ENCODE assay signal across 22 cellular contexts in the genomic region with DNA sequence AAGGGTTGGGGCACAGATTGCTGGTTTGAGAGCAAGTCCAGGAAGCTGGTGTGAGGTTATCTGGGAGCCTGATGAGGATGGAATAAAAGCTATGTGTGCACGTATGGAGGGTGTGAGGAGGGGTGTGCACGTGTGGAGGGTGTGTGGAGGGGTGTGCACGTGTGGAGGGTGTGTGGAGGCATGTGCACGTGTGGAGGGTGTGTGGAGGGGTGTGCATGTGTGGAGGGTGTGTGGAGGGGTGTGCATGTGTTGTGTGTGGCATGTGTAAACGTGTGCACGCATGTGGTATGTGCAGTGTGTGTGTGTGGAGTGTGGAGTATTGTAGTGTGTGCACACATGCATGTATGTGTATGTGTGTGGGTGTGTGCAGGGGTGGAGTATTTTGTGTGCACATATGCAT. TPM values are rescaled to one million over a fixed set of nuclear protein-coding genes. Genes with fewer than 3 reads are reported as not detected.
DNase-seq lines count a peak whose midpoint lies in the region; ATAC-seq, FAIRE-seq and TF ChIP-seq lines count a peak whose summit lies in the region.
"Had no signal": no experiment of that assay in that cellular context is flagged by ENCODE, and none has a peak within 500 bp of the region (broad histone marks: within the 10 kb centered on the region; RNA-seq: fewer than 3 reads in every experiment).

No MANE protein-coding gene starts in this region.

- H3K27ac ChIP-seq in HepG2 (ENCODE audit: extremely low read length, insufficient read depth, low read length), result no peak overlapping the region
- H3K27ac ChIP-seq in right lobe of liver, result no peak overlapping the region
- no peak overlapping the region for H3K27ac ChIP-seq in neural progenitor cell
- no peak overlapping the region for H3K27ac ChIP-seq in trophoblast cell (ENCODE audit: low read depth, low read length)
- H3K27ac ChIP-seq in coronary artery, result no peak overlapping the region
- no peak overlapping the region for H3K27ac ChIP-seq in PC-3 (ENCODE audit: low read length)
- H3K27ac ChIP-seq: C4-2B, GM23248 had no signal

- no peak overlapping the region for H3K4ac ChIP-seq in trophoblast cell (ENCODE audit: low read depth, low read length)

- H3K4me3 ChIP-seq in HepG2 (replicated peaks in 1 of 3; ENCODE audit: insufficient read depth in 1 of 3, low read depth in 2 of 3, low read length in 3 of 3) (no peak overlapping the region), right lobe of liver (no peak overlapping the region), neural progenitor cell (no peak overlapping the region), trophoblast cell (ENCODE audit: low read depth, low read length) (peak overlapping the region; percentile 61), coronary artery (no peak overlapping the region), PC-3 (ENCODE audit: low read length) (no peak overlapping the region)
- H3K4me3 ChIP-seq: GM23248 had no signal

- H3F3A ChIP-seq in neural progenitor cell (ENCODE audit: low read depth) (no peaks in the 10 kb centered on the region), PC-3 (ENCODE audit: low read length, unreplicated experiment) (no peaks in the 10 kb centered on the region)

- under 1% methylated on average over 6 of the region's 6 CpGs for WGBS in HepG2 (ENCODE audit: low lambda C conversion rate)
- WGBS in right lobe of liver (ENCODE audit: insufficient coverage, low coverage, low lambda C conversion rate, missing lambda C conversion rate), result 33% methylated on average over 6 of the region's 6 CpGs
- no CpG with 5 or more reads among the region's 6 CpGs for WGBS in trophoblast cell (ENCODE audit: extremely low coverage, insufficient coverage, insufficient read length)

- no peak overlapping the region for H3K9ac ChIP-seq in HepG2 (ENCODE audit: insufficient read depth, low read depth, low read length)
- H3K9ac ChIP-seq in neural progenitor cell, result no peak overlapping the region
- H3K9ac ChIP-seq in trophoblast cell (ENCODE audit: low read length), result no peak overlapping the region
- no peak overlapping the region for H3K9ac ChIP-seq in PC-3 (ENCODE audit: low read length)
- H3K9ac ChIP-seq: GM23248 had no signal

- no peaks in the 10 kb centered on the region for H3K9me3 ChIP-seq in HepG2 (ENCODE audit: low read length)
- H3K9me3 ChIP-seq in right lobe of liver, result no peaks in the 10 kb centered on the region
- no peaks in the 10 kb centered on the region for H3K9me3 ChIP-seq in neural progenitor cell (ENCODE audit: low read depth)
- peaks cover 4% of the 10 kb centered on the region for H3K9me3 ChIP-seq in trophoblast cell (ENCODE audit: insufficient read depth, low read depth, low read length)
- no peaks in the 10 kb centered on the region for H3K9me3 ChIP-seq in PC-3 (ENCODE audit: low read length)
- H3K9me3 ChIP-seq: Caco-2 had no signal

- in situ Hi-C loops in HepG2 (cut with HindIII; ENCODE audit: extremely low pct_ligation_motif_present, low pct_unique_long_range_greater_than_20kb), result no loop called here

- H3K36me3 Mint-ChIP-seq in brain, result no peaks in the 10 kb centered on the region
- no peaks in the 10 kb centered on the region for H3K36me3 Mint-ChIP-seq in neural progenitor cell
- H3K36me3 Mint-ChIP-seq in activated T-cell treated with anti-CD3 and anti-CD28 coated beads, Interleukin-2, amount 50 U/mL, for 4 hours (ENCODE audit: insufficient read depth), result no peaks in the 10 kb centered on the region
- H3K36me3 Mint-ChIP-seq: CD4-positive, CD25-positive, alpha-beta regulatory T cell; CD8-positive, alpha-beta T cell had no signal

- no peak overlapping the region for H4K12ac ChIP-seq in trophoblast cell (ENCODE audit: low read depth, low read length)

- BruUV-seq in HepG2 (replicated peaks; lab: Mats Ljungman, UMichigan) (no TSS peak), PC-3 (replicated peaks; lab: Mats Ljungman, UMichigan) (no TSS peak)

- H3K4me1 ChIP-seq in HepG2 (ENCODE audit: insufficient read depth, low read length) (no peaks in the 10 kb centered on the region), right lobe of liver (no peaks in the 10 kb centered on the region), neural progenitor cell (peaks cover 5% of the 10 kb centered on the region), trophoblast cell (ENCODE audit: control insufficient read depth in 1 of 2, insufficient read depth in 2 of 2, low read length in 2 of 2) (no peaks in the 10 kb centered on the region), PC-3 (ENCODE audit: insufficient read depth, low read length) (no peaks in the 10 kb centered on the region)
- H3K4me1 ChIP-seq: Caco-2 had no signal

- H4K20me1 ChIP-seq in HepG2 (ENCODE audit: insufficient read depth, low read length) (no peaks in the 10 kb centered on the region; the same call in 1 of the 2 replicates), neural progenitor cell (ENCODE audit: low read depth) (no peaks in the 10 kb centered on the region), PC-3 (ENCODE audit: low read length) (no peaks in the 10 kb centered on the region)

- H3K4me2 ChIP-seq in HepG2 (ENCODE audit: low read depth, low read length), result no peak overlapping the region
- H3K4me2 ChIP-seq in neural progenitor cell, result no peak overlapping the region
- no peak overlapping the region for H3K4me2 ChIP-seq in trophoblast cell (ENCODE audit: low read length)
- no peak overlapping the region for H3K4me2 ChIP-seq in PC-3 (ENCODE audit: low read length)

- H3K9me3 Mint-ChIP-seq in brain (peaks cover 0 to 10% (median 0%) of the 10 kb centered on the region in 5 experiments), neural progenitor cell (no peaks in the 10 kb centered on the region)
- no peaks in the 10 kb centered on the region for H3K9me3 Mint-ChIP-seq in activated T-cell treated with anti-CD3 and anti-CD28 coated beads, Interleukin-2, amount 50 U/mL, for 4 hours
- H3K9me3 Mint-ChIP-seq: CD4-positive, CD25-positive, alpha-beta regulatory T cell; CD8-positive, alpha-beta T cell; H9 had no signal

- TF ChIP-seq CTCF in HepG2 (CRISPR knock-in tag; IDR thresholded peaks at IDR 0.05) (no peak), right lobe of liver (IDR thresholded peaks at IDR 0.05) (no peak), brain (conservative IDR thresholded peaks at IDR 0.05) (no peak), neural progenitor cell (IDR thresholded peaks at IDR 0.05) (no peak), coronary artery (IDR thresholded peaks at IDR 0.05) (no peak), PC-3 (conservative IDR thresholded peaks at IDR 0.05; ENCODE audit: low read depth, low read length) (no peak)

- H3K23ac ChIP-seq in trophoblast cell (ENCODE audit: low read length), result peak overlapping the region; percentile 2

- H2AK5ac ChIP-seq in trophoblast cell (ENCODE audit: low read length), result no peak overlapping the region

- intact Hi-C loops in HepG2 (cut with micrococcal nuclease; ENCODE audit: unreplicated experiment) (no loop called here), right lobe of liver (cut with DNase I) (no loop called here), PC-3 (cut with micrococcal nuclease) (no loop called here)

- POLR2A ChIA-PET in HepG2 (lab: Yijun Ruan, JAX), result no interaction called here
- POLR2A ChIA-PET in PC-3 (lab: Charles Lee; ENCODE audit: unreplicated experiment), result no interaction called here

- TF ChIP-seq POLR2A in HepG2 (IDR thresholded peaks at IDR 0.05; ENCODE audit: insufficient read depth in 1 of 2, low read depth in 2 of 2, low read length in 2 of 2), result no peak
- TF ChIP-seq POLR2A in right lobe of liver (IDR thresholded peaks at IDR 0.05), result no peak

- H2BK5ac ChIP-seq in trophoblast cell (ENCODE audit: low read depth, low read length, poor library complexity), result no peak overlapping the region

- peak overlapping the region in 3 of 5 experiments; percentile 4 to 42 (median 21) for H3K27ac Mint-ChIP-seq in brain
- H3K27ac Mint-ChIP-seq in neural progenitor cell, result no peak overlapping the region
- H3K27ac Mint-ChIP-seq: CD4-positive, CD25-positive, alpha-beta regulatory T cell; CD8-positive, alpha-beta T cell; HFFc6 had no signal

- H3K4me3 Mint-ChIP-seq in brain (peak overlapping the region in 1 of 5 experiments; percentile 32), neural progenitor cell (peak overlapping the region; percentile 3)
- H3K4me3 Mint-ChIP-seq in activated T-cell treated with anti-CD3 and anti-CD28 coated beads, Interleukin-2, amount 50 U/mL, for 4 hours, result no peak overlapping the region
- H3K4me3 Mint-ChIP-seq: CD4-positive, CD25-positive, alpha-beta regulatory T cell; CD8-positive, alpha-beta T cell; H9; HFFc6 had no signal

- H2BK12ac ChIP-seq in trophoblast cell (ENCODE audit: low read length), result no peak overlapping the region

- H3K27me3 Mint-ChIP-seq in brain, result peaks cover 17% of the 10 kb centered on the region
- H3K27me3 Mint-ChIP-seq in neural progenitor cell (ENCODE audit: insufficient read depth, low read depth), result peaks cover 15% of the 10 kb centered on the region
- H3K27me3 Mint-ChIP-seq in activated T-cell treated with anti-CD3 and anti-CD28 coated beads, Interleukin-2, amount 50 U/mL, for 4 hours (ENCODE audit: low read depth), result peaks cover 29% of the 10 kb centered on the region
- H3K27me3 Mint-ChIP-seq: CD4-positive, CD25-positive, alpha-beta regulatory T cell had no signal

- no peak overlapping the region for H2AFZ ChIP-seq in HepG2 (ENCODE audit: low read length)
- H2AFZ ChIP-seq in neural progenitor cell (replicated peaks), result no peak overlapping the region
- no peak overlapping the region for H2AFZ ChIP-seq in trophoblast cell (ENCODE audit: insufficient read depth, low read length, poor library complexity)
- H2AFZ ChIP-seq in PC-3 (ENCODE audit: low read length), result no peak overlapping the region
- H2AFZ ChIP-seq: GM23248 had no signal

- TF ChIP-seq RAD21 in HepG2 (CRISPR knock-in tag; IDR thresholded peaks at IDR 0.05), result no peak

- no peak overlapping the region for H3K18ac ChIP-seq in trophoblast cell (ENCODE audit: low read length)

- no peak overlapping the region for H4K8ac ChIP-seq in trophoblast cell (ENCODE audit: low read depth, low read length)

- ATAC-seq in HepG2 (no peak), right lobe of liver (no peak), PC-3 (no peak)
- ATAC-seq in activated T-cell treated with anti-CD3 and anti-CD28 coated beads, Interleukin-2, amount 50 U/mL, for 4 hours, result no peak
- ATAC-seq: CD8-positive, alpha-beta T cell; HCT116 had no signal

- H2BK120ac ChIP-seq in trophoblast cell (ENCODE audit: insufficient read depth, low read length, poor library complexity), result no peak overlapping the region

- CTCF ChIA-PET in HepG2 (lab: Yijun Ruan, JAX; ENCODE audit: low intra/inter-chr PET ratio, low total read pairs), result no interaction called here
- CTCF ChIA-PET in PC-3 (lab: Charles Lee), result no interaction called here

- H3K4me1 Mint-ChIP-seq in brain (peaks cover 70% of the 10 kb centered on the region), neural progenitor cell (peaks cover 15% of the 10 kb centered on the region)
- H3K4me1 Mint-ChIP-seq in activated T-cell treated with anti-CD3 and anti-CD28 coated beads, Interleukin-2, amount 50 U/mL, for 4 hours (ENCODE audit: low read depth), result no peaks in the 10 kb centered on the region
- H3K4me1 Mint-ChIP-seq: CD4-positive, CD25-positive, alpha-beta regulatory T cell had no signal

- FAIRE-seq in HepG2 (lab: Jason Lieb, UNC), result no peak
- FAIRE-seq: G401.6, GM12892 had no signal

- no peaks in the 10 kb centered on the region for H3K9me2 ChIP-seq in PC-3 (replicated peaks; ENCODE audit: low read length)

- no peak for TF ChIP-seq EP300 in HepG2 (IDR thresholded peaks at IDR 0.05; ENCODE audit: low read depth in 2 of 2, low read length in 2 of 2)
- no peak for TF ChIP-seq EP300 in HepG2 (CRISPR knock-in tag; IDR thresholded peaks at IDR 0.05; ENCODE audit: borderline replicate concordance)

- H3K14ac ChIP-seq in trophoblast cell (ENCODE audit: low read length), result no peak overlapping the region

- H3K36me3 ChIP-seq in HepG2 (replicated peaks in 1 of 2; ENCODE audit: control insufficient read depth in 1 of 2, insufficient read depth in 2 of 2, low read length in 2 of 2) (no peaks in the 10 kb centered on the region), right lobe of liver (no peaks in the 10 kb centered on the region), neural progenitor cell (no peaks in the 10 kb centered on the region), trophoblast cell (ENCODE audit: control insufficient read depth in 1 of 2, insufficient read depth in 2 of 2, low read length in 2 of 2) (no peaks in the 10 kb centered on the region), PC-3 (ENCODE audit: low read depth, low read length) (no peaks in the 10 kb centered on the region)

- no peaks in the 10 kb centered on the region for H3K79me2 ChIP-seq in HepG2 (ENCODE audit: insufficient read depth, low read length)
- no peaks in the 10 kb centered on the region for H3K79me2 ChIP-seq in neural progenitor cell (ENCODE audit: low read depth)
- no peaks in the 10 kb centered on the region for H3K79me2 ChIP-seq in trophoblast cell (ENCODE audit: control insufficient read depth, insufficient read depth, low read length, poor library complexity)
- no peaks in the 10 kb centered on the region for H3K79me2 ChIP-seq in PC-3 (ENCODE audit: low read length)

- peaks cover 19 to 90% of the 10 kb centered on the region in 2 experiments for H3K27me3 ChIP-seq in HepG2 (ENCODE audit: control insufficient read depth in 1 of 2, insufficient read depth in 2 of 2, low read length in 2 of 2)
- H3K27me3 ChIP-seq in right lobe of liver, result no peaks in the 10 kb centered on the region
- H3K27me3 ChIP-seq in neural progenitor cell, result no peaks in the 10 kb centered on the region
- no peaks in the 10 kb centered on the region for H3K27me3 ChIP-seq in trophoblast cell (ENCODE audit: insufficient read depth, low read length)
- H3K27me3 ChIP-seq in PC-3 (ENCODE audit: low read length), result peaks cover 82% of the 10 kb centered on the region

- DNase-seq in HepG2 (ENCODE audit: low spot score), result no peak
- no peak for DNase-seq in right lobe of liver
- no peak for DNase-seq in neural progenitor cell (ENCODE audit: low spot score)
- DNase-seq in trophoblast cell, result no peak
- no peak for DNase-seq in activated T-cell treated with anti-CD3 and anti-CD28 coated beads, Interleukin-2, amount 50 U/mL, for 4 hours
- DNase-seq in coronary artery (ENCODE audit: low spot score), result no peak
- no peak for DNase-seq in PC-3
- DNase-seq: Caco-2; CD4-positive, CD25-positive, alpha-beta regulatory T cell; DMS153; DND-41; GM23248; H9; HFFc6 had no signal

- no peak overlapping the region for H4K91ac ChIP-seq in trophoblast cell (ENCODE audit: low read depth, low read length)

- no peaks in the 10 kb centered on the region for H3K79me1 ChIP-seq in trophoblast cell (ENCODE audit: low read length)

RNA-seq across cellular contexts. Expression of a gene that starts 19.2 kb away (rescaled TPM):
- total RNA-seq in HepG2 (2016; rRNA removed; fragmentation: Illumina TruSeq; extraction: Trizol) (not detected in 2 replicates), right lobe of liver (not detected), neural progenitor cell (ENCODE audit: low replicate concordance) (0.30 and 1.6 TPM in 2 replicates), PC-3 (2014; rRNA removed) (not detected in 2 replicates)
- not detected in 2 replicates for total RNA-seq in HepG2 (2016; cell fraction: cytosol; rRNA removed; fragmentation: Illumina TruSeq; extraction: Trizol; ENCODE audit: low read depth)
- total RNA-seq in HepG2 (2016; cell fraction: insoluble cytoplasmic fraction; rRNA removed; fragmentation: Illumina TruSeq; extraction: Trizol), result not detected in 2 replicates
- total RNA-seq in HepG2 (2016; cell fraction: membrane; rRNA removed; fragmentation: Illumina TruSeq; extraction: Trizol), result not detected in 2 replicates
- not detected in 2 replicates for total RNA-seq in HepG2 (2016; cell fraction: nucleus; rRNA removed; fragmentation: Illumina TruSeq; extraction: Trizol)
- polyA plus RNA-seq in HepG2 (2011; rRNA removed) (not detected in 2 replicates), brain (ENCODE audit: insufficient read depth, low read depth, low replicate concordance) (32.9 TPM)
- polyA plus RNA-seq in HepG2 (2011; cell fraction: cytosol; rRNA removed), result 0.03 TPM in 1 of 2 replicates, not detected in the other
- polyA plus RNA-seq in HepG2 (2011; cell fraction: nucleus; rRNA removed), result not detected in 2 replicates
- 0.25 TPM in 1 of 2 replicates, not detected in the other for polyA plus RNA-seq in HepG2 (2012)
- not detected in 2 replicates for polyA plus RNA-seq in HepG2 (2016; cell fraction: cytosol; fragmentation: Illumina TruSeq; extraction: Trizol; ENCODE audit: low read depth)
- not detected in 2 replicates for polyA plus RNA-seq in HepG2 (2016; cell fraction: insoluble cytoplasmic fraction; fragmentation: Illumina TruSeq; extraction: Trizol; ENCODE audit: low read depth)
- not detected in 2 replicates for polyA plus RNA-seq in HepG2 (2016; cell fraction: membrane; fragmentation: Illumina TruSeq; extraction: Trizol; ENCODE audit: low read depth)
- polyA plus RNA-seq in HepG2 (2016; cell fraction: nucleus; fragmentation: Illumina TruSeq; extraction: Trizol; ENCODE audit: insufficient read depth, low read depth), result not detected in 2 replicates
- 0.05 TPM in 1 of 2 replicates, not detected in the other for polyA minus RNA-seq in HepG2 (2011; rRNA and poly(A)+ RNA removed; ENCODE audit: low replicate concordance)
- not detected in 2 replicates for polyA minus RNA-seq in HepG2 (2011; cell fraction: cytosol; rRNA and poly(A)+ RNA removed)
- polyA minus RNA-seq in HepG2 (2011; cell fraction: nucleus; rRNA and poly(A)+ RNA removed), result not detected in 2 replicates
- polyA plus RNA-seq in trophoblast cell (2013), result 0.04 TPM in 1 of 2 replicates, not detected in the other
- not detected for total RNA-seq in activated T-cell treated with anti-CD3 and anti-CD28 coated beads, Interleukin-2, amount 50 U/mL, for 4 hours
- total RNA-seq: A172; A673; CD4-positive, CD25-positive, alpha-beta regulatory T cell; CD8-positive, alpha-beta T cell; GM23248; HFFc6 had no signal
- polyA plus RNA-seq: GM23248 had no signal
